In the genomic region with DNA sequence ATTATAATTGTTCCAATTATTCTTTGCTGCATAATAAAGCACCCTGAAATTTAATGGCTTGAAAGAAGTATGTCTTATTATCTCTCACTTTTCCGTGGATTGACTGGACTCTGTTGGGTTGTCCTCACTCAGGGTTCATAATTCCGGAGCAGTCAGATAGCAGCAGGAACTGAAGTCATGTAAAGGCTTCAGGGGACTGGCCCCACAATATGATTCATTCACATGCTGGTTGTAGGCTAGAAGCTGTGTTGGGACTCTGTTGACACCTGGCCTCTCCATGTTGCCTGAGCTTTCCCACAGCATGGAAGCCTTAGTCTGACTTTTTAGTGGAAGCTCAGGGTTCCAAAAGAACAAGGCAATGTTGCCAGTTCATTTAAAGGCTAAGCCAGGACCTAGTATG, we compare ENCODE assay signal across 1 cellular context.
TF ChIP-seq lines count a peak whose summit lies in the region.

No MANE protein-coding gene starts in this region.

TF ChIP-seq in WTC11, 78 proteins besides CTCF, POLR2A, EP300 and RAD21 (continued from another document):
- no peak for TF ChIP-seq AR (CRISPR knock-in tag; IDR thresholded peaks at IDR 0.05)
- no peak for TF ChIP-seq NFATC4 (CRISPR knock-in tag; IDR thresholded peaks at IDR 0.05)
- TF ChIP-seq KAT7 (CRISPR knock-in tag; IDR thresholded peaks at IDR 0.05; ENCODE audit: borderline replicate concordance), result no peak
- no peak for TF ChIP-seq CDX4 (CRISPR knock-in tag; IDR thresholded peaks at IDR 0.05; ENCODE audit: borderline replicate concordance)
- no peak for TF ChIP-seq ZBTB21 (CRISPR knock-in tag; IDR thresholded peaks at IDR 0.05; ENCODE audit: borderline replicate concordance)
- no peak for TF ChIP-seq TEAD1 (CRISPR knock-in tag; IDR thresholded peaks at IDR 0.05)
- no peak for TF ChIP-seq HMGA2 (CRISPR knock-in tag; IDR thresholded peaks at IDR 0.05)
